2 cellular contexts compared by ENCODE assay signal in the genomic region with DNA sequence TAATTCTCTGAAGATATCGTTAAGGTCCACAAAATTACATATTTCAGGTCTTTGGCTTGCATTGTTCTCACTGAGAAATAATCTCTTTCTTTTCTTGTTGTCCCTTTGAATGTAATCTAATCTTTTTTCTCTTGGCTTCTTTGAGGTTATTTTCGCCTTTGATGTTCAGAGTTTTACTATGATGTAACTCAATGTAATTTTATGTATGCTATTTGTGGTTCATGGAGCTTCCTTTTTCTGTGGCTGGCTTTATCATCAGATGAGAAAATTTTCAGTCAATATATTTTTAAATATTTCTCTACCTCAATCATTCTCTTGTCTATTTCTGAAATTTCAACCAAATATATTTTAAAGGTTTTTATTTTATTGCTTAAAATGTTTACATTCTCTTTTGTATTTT.
TF ChIP-seq lines count a peak whose summit lies in the region.

No MANE protein-coding gene starts in this region.

TF ChIP-seq in K562, 482 proteins besides CTCF, POLR2A, EP300 and RAD21 (continued from another document):
- TF ChIP-seq, protein P1, sequence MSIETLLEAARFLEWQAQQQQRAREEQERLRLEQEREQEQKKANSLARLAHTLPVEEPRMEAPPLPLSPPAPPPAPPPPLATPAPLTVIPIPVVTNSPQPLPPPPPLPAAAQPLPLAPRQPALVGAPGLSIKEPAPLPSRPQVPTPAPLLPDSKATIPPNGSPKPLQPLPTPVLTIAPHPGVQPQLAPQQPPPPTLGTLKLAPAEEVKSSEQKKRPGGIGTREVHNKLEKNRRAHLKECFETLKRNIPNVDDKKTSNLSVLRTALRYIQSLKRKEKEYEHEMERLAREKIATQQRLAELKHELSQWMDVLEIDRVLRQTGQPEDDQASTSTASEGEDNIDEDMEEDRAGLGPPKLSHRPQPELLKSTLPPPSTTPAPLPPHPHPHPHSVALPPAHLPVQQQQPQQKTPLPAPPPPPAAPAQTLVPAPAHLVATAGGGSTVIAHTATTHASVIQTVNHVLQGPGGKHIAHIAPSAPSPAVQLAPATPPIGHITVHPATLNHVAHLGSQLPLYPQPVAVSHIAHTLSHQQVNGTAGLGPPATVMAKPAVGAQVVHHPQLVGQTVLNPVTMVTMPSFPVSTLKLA (conservative IDR thresholded peaks at IDR 0.05) = no peak
- TF ChIP-seq, protein P2, sequence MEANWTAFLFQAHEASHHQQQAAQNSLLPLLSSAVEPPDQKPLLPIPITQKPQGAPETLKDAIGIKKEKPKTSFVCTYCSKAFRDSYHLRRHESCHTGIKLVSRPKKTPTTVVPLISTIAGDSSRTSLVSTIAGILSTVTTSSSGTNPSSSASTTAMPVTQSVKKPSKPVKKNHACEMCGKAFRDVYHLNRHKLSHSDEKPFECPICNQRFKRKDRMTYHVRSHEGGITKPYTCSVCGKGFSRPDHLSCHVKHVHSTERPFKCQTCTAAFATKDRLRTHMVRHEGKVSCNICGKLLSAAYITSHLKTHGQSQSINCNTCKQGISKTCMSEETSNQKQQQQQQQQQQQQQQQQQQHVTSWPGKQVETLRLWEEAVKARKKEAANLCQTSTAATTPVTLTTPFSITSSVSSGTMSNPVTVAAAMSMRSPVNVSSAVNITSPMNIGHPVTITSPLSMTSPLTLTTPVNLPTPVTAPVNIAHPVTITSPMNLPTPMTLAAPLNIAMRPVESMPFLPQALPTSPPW (CRISPR knock-in tag; IDR thresholded peaks at IDR 0.05) = no peak
- TF ChIP-seq ZFP30 (CRISPR knock-in tag; IDR thresholded peaks at IDR 0.05; ENCODE audit: borderline replicate concordance) = no peak
- no peak for TF ChIP-seq CXXC5 (CRISPR knock-in tag; IDR thresholded peaks at IDR 0.05)
- TF ChIP-seq, protein P3, sequence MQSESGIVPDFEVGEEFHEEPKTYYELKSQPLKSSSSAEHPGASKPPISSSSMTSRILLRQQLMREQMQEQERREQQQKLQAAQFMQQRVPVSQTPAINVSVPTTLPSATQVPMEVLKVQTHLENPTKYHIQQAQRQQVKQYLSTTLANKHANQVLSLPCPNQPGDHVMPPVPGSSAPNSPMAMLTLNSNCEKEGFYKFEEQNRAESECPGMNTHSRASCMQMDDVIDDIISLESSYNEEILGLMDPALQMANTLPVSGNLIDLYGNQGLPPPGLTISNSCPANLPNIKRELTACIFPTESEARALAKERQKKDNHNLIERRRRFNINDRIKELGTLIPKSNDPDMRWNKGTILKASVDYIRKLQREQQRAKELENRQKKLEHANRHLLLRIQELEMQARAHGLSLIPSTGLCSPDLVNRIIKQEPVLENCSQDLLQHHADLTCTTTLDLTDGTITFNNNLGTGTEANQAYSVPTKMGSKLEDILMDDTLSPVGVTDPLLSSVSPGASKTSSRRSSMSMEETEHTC (IDR thresholded peaks at IDR 0.05) = no peak
- TF ChIP-seq, protein P4, sequence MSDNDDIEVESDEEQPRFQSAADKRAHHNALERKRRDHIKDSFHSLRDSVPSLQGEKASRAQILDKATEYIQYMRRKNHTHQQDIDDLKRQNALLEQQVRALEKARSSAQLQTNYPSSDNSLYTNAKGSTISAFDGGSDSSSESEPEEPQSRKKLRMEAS (CRISPR knock-in tag; IDR thresholded peaks at IDR 0.05) = no peak
- TF ChIP-seq, protein P5, sequence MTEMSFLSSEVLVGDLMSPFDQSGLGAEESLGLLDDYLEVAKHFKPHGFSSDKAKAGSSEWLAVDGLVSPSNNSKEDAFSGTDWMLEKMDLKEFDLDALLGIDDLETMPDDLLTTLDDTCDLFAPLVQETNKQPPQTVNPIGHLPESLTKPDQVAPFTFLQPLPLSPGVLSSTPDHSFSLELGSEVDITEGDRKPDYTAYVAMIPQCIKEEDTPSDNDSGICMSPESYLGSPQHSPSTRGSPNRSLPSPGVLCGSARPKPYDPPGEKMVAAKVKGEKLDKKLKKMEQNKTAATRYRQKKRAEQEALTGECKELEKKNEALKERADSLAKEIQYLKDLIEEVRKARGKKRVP (CRISPR knock-in tag; IDR thresholded peaks at IDR 0.05) = peak; percentile 70
- TF ChIP-seq ZKSCAN8 (CRISPR knock-in tag; IDR thresholded peaks at IDR 0.05) = no peak

TF ChIP-seq in GM23338, 12 proteins besides CTCF, POLR2A, EP300 and RAD21 (continued from another document):
- TF ChIP-seq, protein P6, sequence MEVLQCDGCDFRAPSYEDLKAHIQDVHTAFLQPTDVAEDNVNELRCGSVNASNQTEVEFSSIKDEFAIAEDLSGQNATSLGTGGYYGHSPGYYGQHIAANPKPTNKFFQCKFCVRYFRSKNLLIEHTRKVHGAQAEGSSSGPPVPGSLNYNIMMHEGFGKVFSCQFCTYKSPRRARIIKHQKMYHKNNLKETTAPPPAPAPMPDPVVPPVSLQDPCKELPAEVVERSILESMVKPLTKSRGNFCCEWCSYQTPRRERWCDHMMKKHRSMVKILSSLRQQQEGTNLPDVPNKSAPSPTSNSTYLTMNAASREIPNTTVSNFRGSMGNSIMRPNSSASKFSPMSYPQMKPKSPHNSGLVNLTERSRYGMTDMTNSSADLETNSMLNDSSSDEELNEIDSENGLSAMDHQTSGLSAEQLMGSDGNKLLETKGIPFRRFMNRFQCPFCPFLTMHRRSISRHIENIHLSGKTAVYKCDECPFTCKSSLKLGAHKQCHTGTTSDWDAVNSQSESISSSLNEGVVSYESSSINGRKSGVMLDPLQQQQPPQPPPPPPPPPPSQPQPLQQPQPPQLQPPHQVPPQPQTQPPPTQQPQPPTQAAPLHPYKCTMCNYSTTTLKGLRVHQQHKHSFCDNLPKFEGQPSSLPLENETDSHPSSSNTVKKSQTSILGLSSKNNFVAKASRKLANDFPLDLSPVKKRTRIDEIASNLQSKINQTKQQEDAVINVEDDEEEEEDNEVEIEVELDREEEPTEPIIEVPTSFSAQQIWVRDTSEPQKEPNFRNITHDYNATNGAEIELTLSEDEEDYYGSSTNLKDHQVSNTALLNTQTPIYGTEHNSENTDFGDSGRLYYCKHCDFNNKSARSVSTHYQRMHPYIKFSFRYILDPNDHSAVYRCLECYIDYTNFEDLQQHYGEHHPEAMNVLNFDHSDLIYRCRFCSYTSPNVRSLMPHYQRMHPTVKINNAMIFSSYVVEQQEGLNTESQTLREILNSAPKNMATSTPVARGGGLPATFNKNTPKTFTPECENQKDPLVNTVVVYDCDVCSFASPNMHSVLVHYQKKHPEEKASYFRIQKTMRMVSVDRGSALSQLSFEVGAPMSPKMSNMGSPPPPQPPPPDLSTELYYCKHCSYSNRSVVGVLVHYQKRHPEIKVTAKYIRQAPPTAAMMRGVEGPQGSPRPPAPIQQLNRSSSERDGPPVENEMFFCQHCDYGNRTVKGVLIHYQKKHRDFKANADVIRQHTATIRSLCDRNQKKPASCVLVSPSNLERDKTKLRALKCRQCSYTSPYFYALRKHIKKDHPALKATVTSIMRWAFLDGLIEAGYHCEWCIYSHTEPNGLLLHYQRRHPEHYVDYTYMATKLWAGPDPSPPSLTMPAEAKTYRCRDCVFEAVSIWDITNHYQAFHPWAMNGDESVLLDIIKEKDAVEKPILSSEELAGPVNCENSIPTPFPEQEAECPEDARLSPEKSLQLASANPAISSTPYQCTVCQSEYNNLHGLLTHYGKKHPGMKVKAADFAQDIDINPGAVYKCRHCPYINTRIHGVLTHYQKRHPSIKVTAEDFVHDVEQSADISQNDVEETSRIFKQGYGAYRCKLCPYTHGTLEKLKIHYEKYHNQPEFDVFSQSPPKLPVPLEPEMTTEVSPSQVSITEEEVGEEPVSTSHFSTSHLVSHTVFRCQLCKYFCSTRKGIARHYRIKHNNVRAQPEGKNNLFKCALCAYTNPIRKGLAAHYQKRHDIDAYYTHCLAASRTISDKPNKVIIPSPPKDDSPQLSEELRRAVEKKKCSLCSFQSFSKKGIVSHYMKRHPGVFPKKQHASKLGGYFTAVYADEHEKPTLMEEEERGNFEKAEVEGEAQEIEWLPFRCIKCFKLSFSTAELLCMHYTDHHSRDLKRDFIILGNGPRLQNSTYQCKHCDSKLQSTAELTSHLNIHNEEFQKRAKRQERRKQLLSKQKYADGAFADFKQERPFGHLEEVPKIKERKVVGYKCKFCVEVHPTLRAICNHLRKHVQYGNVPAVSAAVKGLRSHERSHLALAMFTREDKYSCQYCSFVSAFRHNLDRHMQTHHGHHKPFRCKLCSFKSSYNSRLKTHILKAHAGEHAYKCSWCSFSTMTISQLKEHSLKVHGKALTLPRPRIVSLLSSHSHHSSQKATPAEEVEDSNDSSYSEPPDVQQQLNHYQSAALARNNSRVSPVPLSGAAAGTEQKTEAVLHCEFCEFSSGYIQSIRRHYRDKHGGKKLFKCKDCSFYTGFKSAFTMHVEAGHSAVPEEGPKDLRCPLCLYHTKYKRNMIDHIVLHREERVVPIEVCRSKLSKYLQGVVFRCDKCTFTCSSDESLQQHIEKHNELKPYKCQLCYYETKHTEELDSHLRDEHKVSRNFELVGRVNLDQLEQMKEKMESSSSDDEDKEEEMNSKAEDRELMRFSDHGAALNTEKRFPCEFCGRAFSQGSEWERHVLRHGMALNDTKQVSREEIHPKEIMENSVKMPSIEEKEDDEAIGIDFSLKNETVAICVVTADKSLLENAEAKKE (CRISPR knock-in tag; IDR thresholded peaks at IDR 0.05) = no peak
- TF ChIP-seq ZNF331 (CRISPR knock-in tag; IDR thresholded peaks at IDR 0.05; ENCODE audit: low read depth) (no peak), JUNB (IDR thresholded peaks at IDR 0.05; ENCODE audit: unreplicated experiment) (no peak), STAT1 (IDR thresholded peaks at IDR 0.05; ENCODE audit: unreplicated experiment) (no peak), EZH2phosphoT487 (IDR thresholded peaks at IDR 0.05; ENCODE audit: unreplicated experiment) (no peak), CREB1 (CRISPR knock-in tag; IDR thresholded peaks at IDR 0.05; ENCODE audit: low read depth) (no peak), ZNF114 (CRISPR knock-in tag; IDR thresholded peaks at IDR 0.05) (no peak), NANOG (IDR thresholded peaks at IDR 0.05; ENCODE audit: borderline replicate concordance) (no peak)
- TF ChIP-seq, protein P7, sequence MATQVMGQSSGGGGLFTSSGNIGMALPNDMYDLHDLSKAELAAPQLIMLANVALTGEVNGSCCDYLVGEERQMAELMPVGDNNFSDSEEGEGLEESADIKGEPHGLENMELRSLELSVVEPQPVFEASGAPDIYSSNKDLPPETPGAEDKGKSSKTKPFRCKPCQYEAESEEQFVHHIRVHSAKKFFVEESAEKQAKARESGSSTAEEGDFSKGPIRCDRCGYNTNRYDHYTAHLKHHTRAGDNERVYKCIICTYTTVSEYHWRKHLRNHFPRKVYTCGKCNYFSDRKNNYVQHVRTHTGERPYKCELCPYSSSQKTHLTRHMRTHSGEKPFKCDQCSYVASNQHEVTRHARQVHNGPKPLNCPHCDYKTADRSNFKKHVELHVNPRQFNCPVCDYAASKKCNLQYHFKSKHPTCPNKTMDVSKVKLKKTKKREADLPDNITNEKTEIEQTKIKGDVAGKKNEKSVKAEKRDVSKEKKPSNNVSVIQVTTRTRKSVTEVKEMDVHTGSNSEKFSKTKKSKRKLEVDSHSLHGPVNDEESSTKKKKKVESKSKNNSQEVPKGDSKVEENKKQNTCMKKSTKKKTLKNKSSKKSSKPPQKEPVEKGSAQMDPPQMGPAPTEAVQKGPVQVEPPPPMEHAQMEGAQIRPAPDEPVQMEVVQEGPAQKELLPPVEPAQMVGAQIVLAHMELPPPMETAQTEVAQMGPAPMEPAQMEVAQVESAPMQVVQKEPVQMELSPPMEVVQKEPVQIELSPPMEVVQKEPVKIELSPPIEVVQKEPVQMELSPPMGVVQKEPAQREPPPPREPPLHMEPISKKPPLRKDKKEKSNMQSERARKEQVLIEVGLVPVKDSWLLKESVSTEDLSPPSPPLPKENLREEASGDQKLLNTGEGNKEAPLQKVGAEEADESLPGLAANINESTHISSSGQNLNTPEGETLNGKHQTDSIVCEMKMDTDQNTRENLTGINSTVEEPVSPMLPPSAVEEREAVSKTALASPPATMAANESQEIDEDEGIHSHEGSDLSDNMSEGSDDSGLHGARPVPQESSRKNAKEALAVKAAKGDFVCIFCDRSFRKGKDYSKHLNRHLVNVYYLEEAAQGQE (IDR thresholded peaks at IDR 0.05; ENCODE audit: unreplicated experiment) = no peak
- TF ChIP-seq, protein P8, sequence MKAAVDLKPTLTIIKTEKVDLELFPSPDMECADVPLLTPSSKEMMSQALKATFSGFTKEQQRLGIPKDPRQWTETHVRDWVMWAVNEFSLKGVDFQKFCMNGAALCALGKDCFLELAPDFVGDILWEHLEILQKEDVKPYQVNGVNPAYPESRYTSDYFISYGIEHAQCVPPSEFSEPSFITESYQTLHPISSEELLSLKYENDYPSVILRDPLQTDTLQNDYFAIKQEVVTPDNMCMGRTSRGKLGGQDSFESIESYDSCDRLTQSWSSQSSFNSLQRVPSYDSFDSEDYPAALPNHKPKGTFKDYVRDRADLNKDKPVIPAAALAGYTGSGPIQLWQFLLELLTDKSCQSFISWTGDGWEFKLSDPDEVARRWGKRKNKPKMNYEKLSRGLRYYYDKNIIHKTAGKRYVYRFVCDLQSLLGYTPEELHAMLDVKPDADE (IDR thresholded peaks at IDR 0.05) = no peak
